Comparison of ENCODE assay signal across 8 cellular contexts in the genomic region with DNA sequence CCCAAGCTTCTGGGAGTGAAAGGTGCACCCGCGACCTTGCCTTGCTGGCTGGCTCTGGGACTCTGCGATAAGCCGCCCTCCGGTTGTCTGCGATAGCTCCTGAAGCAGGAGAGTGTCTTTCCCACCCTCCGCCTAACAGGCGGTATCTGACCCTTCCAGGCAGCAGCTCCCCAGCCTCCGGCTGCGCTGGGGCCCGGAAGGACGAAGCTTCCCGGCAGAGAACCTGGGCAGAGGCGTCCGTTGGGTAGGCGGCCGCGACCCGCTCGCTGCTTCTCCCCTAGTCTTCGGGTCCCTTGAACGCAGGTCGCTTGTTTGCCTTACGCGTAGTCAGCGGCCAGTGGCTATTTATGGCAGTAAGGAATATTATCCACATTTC. TPM values are rescaled to one million over a fixed set of nuclear protein-coding genes. Genes with fewer than 3 reads are reported as not detected.
DNase-seq lines count a peak whose midpoint lies in the region; ATAC-seq and TF ChIP-seq lines count a peak whose summit lies in the region.

No MANE protein-coding gene starts in this region.

- ATAC-seq in GM18511 (IDR thresholded peaks at IDR 0.05; ENCODE audit: unreplicated experiment) (peak; percentile 26), HG02981 (IDR thresholded peaks at IDR 0.05; ENCODE audit: unreplicated experiment) (peak; percentile 9), upper lobe of right lung (peak; percentile 42)

- H3K4me3 ChIP-seq in A673 (ENCODE audit: low read depth, low read length, poor library complexity, severe bottlenecking), result peak overlapping the region; percentile 64
- peak overlapping the region; percentile 67 for H3K4me3 ChIP-seq in mesodermal cell (ENCODE audit: extremely low read depth, insufficient read depth, low read length, poor library complexity, severe bottlenecking)
- peak overlapping the region; percentile 81 for H3K4me3 ChIP-seq in upper lobe of right lung

- H3K36me3 ChIP-seq in A673 (ENCODE audit: insufficient read depth, low read length, poor library complexity, severe bottlenecking), result no peaks in the 10 kb centered on the region
- H3K36me3 ChIP-seq in mesodermal cell (ENCODE audit: control insufficient read depth, insufficient read depth, low read length), result no peaks in the 10 kb centered on the region
- H3K36me3 ChIP-seq in upper lobe of right lung, result peaks cover 5% of the 10 kb centered on the region

- no peak for DNase-seq in A673 (ENCODE audit: low spot score)
- peak; percentile 85 for DNase-seq in OCI-M1 (lab: John Stamatoyannopoulos, UW)
- DNase-seq in dermis blood vessel endothelial cell, result peak; percentile 61
- no peak for DNase-seq in upper lobe of right lung
- DNase-seq in activated CD4-positive, alpha-beta T cell treated with anti-CD3 and anti-CD28 coated beads for 4 hours, result no peak

- intact Hi-C loops in A673 (cut with micrococcal nuclease; ENCODE audit: unreplicated experiment) (no loop called here), upper lobe of right lung (cut with DNase I) (no loop called here)

- CTCF ChIA-PET in A673 (lab: Charles Lee), result no interaction called here

- H3K9me3 ChIP-seq in A673 (ENCODE audit: low read depth, low read length, poor library complexity, severe bottlenecking) (no peaks in the 10 kb centered on the region), mesodermal cell (ENCODE audit: control insufficient read depth, low read length) (no peaks in the 10 kb centered on the region), upper lobe of right lung (no peaks in the 10 kb centered on the region)

- peak overlapping the region; percentile 88 for H3K27ac ChIP-seq in A673 (ENCODE audit: low read depth, low read length, poor library complexity, severe bottlenecking)
- peak overlapping the region; percentile 92 for H3K27ac ChIP-seq in mesodermal cell (ENCODE audit: low read depth, low read length, severe bottlenecking)
- H3K27ac ChIP-seq in upper lobe of right lung, result peak overlapping the region; percentile 98

- WGBS in mesodermal cell (ENCODE audit: insufficient coverage in 2 of 2), 2 experiments, result 35% methylated on average over 21 to 26 of the region's 26 CpGs

- peaks cover 12% of the 10 kb centered on the region for H3K4me1 ChIP-seq in A673 (ENCODE audit: insufficient read depth, low read length, poor library complexity, severe bottlenecking)
- H3K4me1 ChIP-seq in mesodermal cell (ENCODE audit: control insufficient read depth, insufficient read depth, low read length, poor library complexity, severe bottlenecking), result peaks cover 4% of the 10 kb centered on the region
- H3K4me1 ChIP-seq in upper lobe of right lung, result peaks cover 17% of the 10 kb centered on the region

- POLR2A ChIA-PET in A673 (lab: Charles Lee; ENCODE audit: low non-redundant PET), result no interaction called here

- TF ChIP-seq CTCF in A673 (conservative IDR thresholded peaks at IDR 0.05; ENCODE audit: low read depth, low read length), result no peak
- no peak for TF ChIP-seq CTCF in upper lobe of right lung (IDR thresholded peaks at IDR 0.05)

- H3K27me3 ChIP-seq in A673 (replicated peaks; ENCODE audit: insufficient read depth, low read depth, low read length, poor library complexity) (no peaks in the 10 kb centered on the region), upper lobe of right lung (no peaks in the 10 kb centered on the region)

- no TSS peak for BruUV-seq in A673 (replicated peaks; lab: Mats Ljungman, UMichigan)

RNA-seq across cellular contexts. Expression of a gene that starts 0.4 kb away (rescaled TPM):
- total RNA-seq in A673 (2021) (28.0 and 35.4 TPM in 2 replicates), dermis blood vessel endothelial cell (14.3 and 16.0 TPM in 2 replicates), upper lobe of right lung (38.4 TPM)
- 15.4 TPM for polyA plus RNA-seq in mesodermal cell (2013, experiment 1 of 2)
- polyA plus RNA-seq in mesodermal cell (2013, experiment 2 of 2), result 17.0 TPM

RNA-seq across cellular contexts. Expression of a gene that starts 35.8 kb away (rescaled TPM):
- total RNA-seq in A673 (2021) (27.9 and 29.3 TPM in 2 replicates), dermis blood vessel endothelial cell (0.17 and 0.23 TPM in 2 replicates), upper lobe of right lung (10.6 TPM)
- 48.3 TPM for polyA plus RNA-seq in mesodermal cell (2013, experiment 1 of 2)
- polyA plus RNA-seq in mesodermal cell (2013, experiment 2 of 2), result 46.9 TPM

Comparison
In these comparisons a context has a peak if more than half of its experiments do, and no peak if none do; other contexts are left out.
1. DNase-seq: peak in OCI-M1 (single experiment) and dermis blood vessel endothelial cell (single experiment); none in A673 (single experiment), upper lobe of right lung (single experiment) and activated CD4-positive, alpha-beta T cell treated with anti-CD3 and anti-CD28 coated beads for 4 hours (0 of 2).
2. Peak in every context shown above with its lines, with median percentiles within 50 percentile points of each other: H3K27ac ChIP-seq, H3K4me3 ChIP-seq and ATAC-seq.